ENCODE assay signal across 5 cellular contexts in genomic region chr17:63894021-63894420, GRCh38. TPM values are rescaled to one million over a fixed set of nuclear protein-coding genes. Genes with fewer than 3 reads are reported as not detected.
"Had no signal": no experiment of that assay in that cellular context is flagged by ENCODE, and none has a peak within 500 bp of the region (broad histone marks: within the 10 kb centered on the region; RNA-seq: fewer than 3 reads in every experiment).

No MANE protein-coding gene starts in this region.

RNA-seq across cellular contexts. Expression of gene CSH1, which starts 2.4 kb away (rescaled TPM):
- total RNA-seq: GM23338, H1, HepG2, HFFc6, HT1080 had no signal

RNA-seq across cellular contexts. Expression of gene GH2, which starts 12.3 kb away (rescaled TPM):
- total RNA-seq: HepG2, HFFc6, HT1080 had no signal

RNA-seq across cellular contexts. Expression of gene CSHL1, which starts 17.0 kb away (rescaled TPM):
- total RNA-seq: GM23338, H1, HepG2, HFFc6, HT1080 had no signal

RNA-seq across cellular contexts. Expression of gene CSH2, which starts 20.5 kb away (rescaled TPM):
- total RNA-seq: GM23338, HepG2, HFFc6, HT1080 had no signal

RNA-seq across cellular contexts. Expression of gene GH1, which starts 24.6 kb away (rescaled TPM):
- total RNA-seq: GM23338, H1, HepG2, HFFc6, HT1080 had no signal
